Comparison of ENCODE assay signal across 12 cellular contexts in genomic region chr2:237866119-237866621, GRCh38. TPM values are rescaled to one million over a fixed set of nuclear protein-coding genes. Genes with fewer than 3 reads are reported as not detected.
DNase-seq lines count a peak whose midpoint lies in the region; ATAC-seq and TF ChIP-seq lines count a peak whose summit lies in the region.
"Had no signal": no experiment of that assay in that cellular context is flagged by ENCODE, and none has a peak within 500 bp of the region (broad histone marks: within the 10 kb centered on the region; RNA-seq: fewer than 3 reads in every experiment).

No MANE protein-coding gene starts in this region.

- no peak for ATAC-seq in lower lobe of right lung

- peak overlapping the region; percentile 74 for H3K27ac Mint-ChIP-seq in mesothelial cell of epicardium
- H3K27ac Mint-ChIP-seq in activated CD4-positive, alpha-beta T cell treated with anti-CD3 and anti-CD28 coated beads, Interleukin-2, amount 10 ng/mL, durations not matched to agents 24 days and 14 days = no peak overlapping the region
- H3K27ac Mint-ChIP-seq: IgD-negative memory B cell had no signal

- DNase-seq in 8988T (peak; percentile 45), mammary epithelial cell (no peak), mesothelial cell of epicardium (ENCODE audit: low spot score in 2 of 2, unreplicated experiment in 2 of 2) (no peak), lower lobe of right lung (no peak), foreskin melanocyte (no peak), NCI-H2081 treated with DMSO at 0.1 percent for 48 hours (lab: John Stamatoyannopoulos, UW) (no peak)
- DNase-seq in activated CD4-positive, alpha-beta T cell treated with anti-CD3 and anti-CD28 coated beads, Interleukin-2, amount 10 ng/mL, durations not matched to agents 24 days and 14 days = no peak
- DNase-seq: naive B cell, NCI-H524 treated with DMSO at 0.1 percent for 48 hours, T1000 had no signal

- H3K4me1 Mint-ChIP-seq in mesothelial cell of epicardium = peaks cover 27% of the 10 kb centered on the region
- H3K4me1 Mint-ChIP-seq in activated CD4-positive, alpha-beta T cell treated with anti-CD3 and anti-CD28 coated beads, Interleukin-2, amount 10 ng/mL, durations not matched to agents 24 days and 14 days = peaks cover 24% of the 10 kb centered on the region

- no peak overlapping the region for H3K9ac ChIP-seq in mammary epithelial cell (ENCODE audit: insufficient read depth, low read length)

- 70% methylated on average over 12 of the region's 12 CpGs for WGBS in mammary epithelial cell (ENCODE audit: low coverage, missing lambda C conversion rate)

- no peak overlapping the region for H3K4me3 ChIP-seq in HEK293 (ENCODE audit: low read depth, low read length)
- H3K4me3 ChIP-seq in mammary epithelial cell (replicated peaks in 1 of 3; ENCODE audit: insufficient read depth in 1 of 3, low read depth in 2 of 3, low read length in 3 of 3) = no peak overlapping the region
- no peak overlapping the region for H3K4me3 ChIP-seq in lower lobe of right lung

- H3K36me3 Mint-ChIP-seq in mesothelial cell of epicardium = no peaks in the 10 kb centered on the region
- no peaks in the 10 kb centered on the region for H3K36me3 Mint-ChIP-seq in activated CD4-positive, alpha-beta T cell treated with anti-CD3 and anti-CD28 coated beads, Interleukin-2, amount 10 ng/mL, durations not matched to agents 24 days and 14 days (ENCODE audit: low read depth)
- H3K36me3 Mint-ChIP-seq: naive B cell had no signal

- H3K9me3 ChIP-seq in HEK293 (ENCODE audit: control insufficient read depth, insufficient read depth, low read depth, low read length) (no peaks in the 10 kb centered on the region), mammary epithelial cell (replicated peaks; ENCODE audit: insufficient read depth, low read length) (no peaks in the 10 kb centered on the region), lower lobe of right lung (no peaks in the 10 kb centered on the region)

- no peak overlapping the region for H3K27ac ChIP-seq in HEK293 (ENCODE audit: extremely low read depth, low read depth, low read length)
- H3K27ac ChIP-seq in mammary epithelial cell (ENCODE audit: insufficient read depth, low read depth, low read length) = peak overlapping the region; percentile 36
- no peak overlapping the region for H3K27ac ChIP-seq in lower lobe of right lung

- no peak for TF ChIP-seq CTCF in HEK293 (tag by site-specific recombination; IDR thresholded peaks at IDR 0.05)
- no peak for TF ChIP-seq CTCF in mammary epithelial cell (conservative IDR thresholded peaks at IDR 0.05 in 1 of 2, IDR thresholded peaks at IDR 0.05 in 1 of 2; ENCODE audit: extremely low read depth in 1 of 2, insufficient read depth in 1 of 2, low read depth in 1 of 2, low read length in 2 of 2)
- TF ChIP-seq CTCF in mesothelial cell of epicardium (IDR thresholded peaks at IDR 0.05; ENCODE audit: unreplicated experiment) = no peak
- no peak for TF ChIP-seq CTCF in lower lobe of right lung (IDR thresholded peaks at IDR 0.05)

- peaks cover under 1% of the 10 kb centered on the region for H3K4me1 ChIP-seq in HEK293 (ENCODE audit: control insufficient read depth, insufficient read depth, low read length)
- H3K4me1 ChIP-seq in mammary epithelial cell (ENCODE audit: insufficient read depth, low read length) = peaks cover 26% of the 10 kb centered on the region
- H3K4me1 ChIP-seq in lower lobe of right lung = no peaks in the 10 kb centered on the region

- peak overlapping the region; percentile 9 for H3K4me2 ChIP-seq in mammary epithelial cell (ENCODE audit: insufficient read depth, low read depth, low read length)

- no peaks in the 10 kb centered on the region for H3K9me3 Mint-ChIP-seq in mesothelial cell of epicardium
- H3K9me3 Mint-ChIP-seq in activated CD4-positive, alpha-beta T cell treated with anti-CD3 and anti-CD28 coated beads, Interleukin-2, amount 10 ng/mL, durations not matched to agents 24 days and 14 days = no peaks in the 10 kb centered on the region
- H3K9me3 Mint-ChIP-seq: naive B cell had no signal

- peaks cover 18% of the 10 kb centered on the region for H3K27me3 Mint-ChIP-seq in mesothelial cell of epicardium (ENCODE audit: low read depth)
- peaks cover 28% of the 10 kb centered on the region for H3K27me3 Mint-ChIP-seq in activated CD4-positive, alpha-beta T cell treated with anti-CD3 and anti-CD28 coated beads, Interleukin-2, amount 10 ng/mL, durations not matched to agents 24 days and 14 days

- H3K27me3 ChIP-seq in mammary epithelial cell (ENCODE audit: insufficient read depth, low read length) (no peaks in the 10 kb centered on the region), lower lobe of right lung (ENCODE audit: low read depth) (peaks cover 6% of the 10 kb centered on the region)

- in situ Hi-C loops in mammary epithelial cell (cut with MboI; ENCODE audit: low sequenced_read_pairs in 2 of 2) = loop anchor here in 1 of 2 donors (25.0 kb wide), 1 partner anchor 396 kb away; no protein-coding TSS in a partner anchor

- H2AFZ ChIP-seq in mammary epithelial cell (ENCODE audit: low read depth, low read length) = peak overlapping the region; percentile 75

- POLR2A ChIA-PET in HEK293 (lab: Yijun Ruan, JAX) = no interaction called here

- intact Hi-C loops in mammary epithelial cell (cut with micrococcal nuclease) (no loop called here), lower lobe of right lung (cut with DNase I) (no loop called here)
- intact Hi-C loops in activated CD4-positive, alpha-beta T cell treated with anti-CD3 and anti-CD28 coated beads, Interleukin-2, amount 10 ng/mL, durations not matched to agents 24 days and 14 days (cut with micrococcal nuclease) = no loop called here

- dilution Hi-C loops in mammary epithelial cell (cut with HindIII; ENCODE audit: low sequenced_read_pairs) = no loop called here

- H3K36me3 ChIP-seq in HEK293 (ENCODE audit: control insufficient read depth in 2 of 2, insufficient read depth in 1 of 2, low read length in 2 of 2) (no peaks in the 10 kb centered on the region), mammary epithelial cell (ENCODE audit: insufficient read depth, low read length) (no peaks in the 10 kb centered on the region), lower lobe of right lung (no peaks in the 10 kb centered on the region)

- BruUV-seq in mammary epithelial cell (replicated peaks; lab: Mats Ljungman, UMichigan) = no TSS peak

- H4K20me1 ChIP-seq in mammary epithelial cell (ENCODE audit: insufficient read depth, low read length) = no peaks in the 10 kb centered on the region

- H3K79me2 ChIP-seq in mammary epithelial cell (ENCODE audit: insufficient read depth, low read length) = no peaks in the 10 kb centered on the region

- CTCF ChIA-PET in HEK293 (lab: Yijun Ruan, JAX) = interaction anchor here (0.6 to 1.1 kb wide), 2 partner anchors 12 to 394 kb away, joined by 3 read pairs; no protein-coding TSS in a partner anchor
- CTCF ChIA-PET in mammary epithelial cell (lab: Charles Lee; ENCODE audit: low non-redundant PET) = no interaction called here

- H3K4me3 Mint-ChIP-seq in mesothelial cell of epicardium = no peak overlapping the region
- H3K4me3 Mint-ChIP-seq in activated CD4-positive, alpha-beta T cell treated with anti-CD3 and anti-CD28 coated beads, Interleukin-2, amount 10 ng/mL, durations not matched to agents 24 days and 14 days = no peak overlapping the region
- H3K4me3 Mint-ChIP-seq: IgD-negative memory B cell had no signal

TF ChIP-seq in HEK293, 187 proteins besides CTCF, POLR2A, EP300 and RAD21:
- no peak for TF ChIP-seq KLF9 (tag by site-specific recombination; IDR thresholded peaks at IDR 0.05; ENCODE audit: low read depth)
- peak; percentile 67 for TF ChIP-seq ZNF335 (tag by site-specific recombination; conservative IDR thresholded peaks at IDR 0.05)

RNA-seq across cellular contexts. Expression of gene RAMP1, which starts 6.7 kb away (rescaled TPM):
- total RNA-seq in mammary epithelial cell (1 to 10 TPM in 1 of 2 donors, not detected in 1; 3.7 TPM), mesothelial cell of epicardium (2.0 to 2.1 TPM (median 2.0 TPM) in 3 replicates), lower lobe of right lung (5.1 TPM)
- 2.6 TPM for polyA plus RNA-seq in mammary epithelial cell
- polyA minus RNA-seq in mammary epithelial cell = not detected
- total RNA-seq in activated CD4-positive, alpha-beta T cell treated with anti-CD3 and anti-CD28 coated beads, Interleukin-2, amount 10 ng/mL, durations not matched to agents 24 days and 14 days = 17.6 TPM in 2 replicates
- polyA plus RNA-seq: IgD-negative memory B cell had no signal
